In the genomic region with DNA sequence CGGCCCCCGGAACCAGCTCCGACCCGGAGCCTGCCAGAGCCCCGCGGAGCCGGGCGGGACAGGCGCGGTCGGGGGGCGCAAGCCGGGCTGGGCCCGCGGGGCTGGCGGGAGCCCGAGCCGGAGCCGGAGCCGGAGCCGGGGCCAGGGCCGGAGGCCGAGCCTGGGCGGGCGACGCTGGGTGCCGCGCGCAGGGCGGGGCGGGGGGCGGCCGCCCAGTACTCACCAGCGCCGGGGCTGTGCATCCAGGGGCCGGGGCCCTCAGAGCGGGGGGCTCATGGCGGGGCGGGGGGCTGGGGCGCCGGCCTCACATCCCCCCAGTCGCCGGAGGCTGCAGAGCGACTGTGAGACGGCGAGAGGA, we compare ENCODE assay signal across 8 cellular contexts. TPM values are rescaled to one million over a fixed set of nuclear protein-coding genes. Genes with fewer than 3 reads are reported as not detected.
A peak's percentile ranks its signal among the peaks of the same experiment; 100 is the strongest.
DNase-seq lines count a peak whose midpoint lies in the region; ATAC-seq, FAIRE-seq and TF ChIP-seq lines count a peak whose summit lies in the region.

No MANE protein-coding gene starts in this region.

- intact Hi-C loops in testis (cut with DNase I; ENCODE audit: low total_unique reads) = no loop called here

- 1 to 20% methylated on average over 1 to 27 of the region's 46 CpGs for WGBS in testis, 2 donors

- TF ChIP-seq POLR2A in testis (IDR thresholded peaks at IDR 0.05) = no peak

- no peak for DNase-seq in activated naive CD4-positive, alpha-beta T cell treated with anti-CD3 and anti-CD28 coated beads, Interleukin-2, amount 50 U/mL, for 72 hours (ENCODE audit: low spot score in 2 of 2)
- DNase-seq in keratinocyte (ENCODE audit: low read depth, low spot score) (no peak), testis (no peak), cortex of kidney (lab: John Stamatoyannopoulos, UW) (no peak), DMS114 treated with DMSO at 0.1 percent for 48 hours (lab: John Stamatoyannopoulos, UW; ENCODE audit: unreplicated experiment) (no peak)

- H3K27me3 ChIP-seq in keratinocyte (ENCODE audit: control insufficient read depth, extremely low read depth, insufficient read depth, low read length) (no peaks in the 10 kb centered on the region), testis (no peaks in the 10 kb centered on the region)

- H3K9me3 ChIP-seq in keratinocyte (ENCODE audit: control insufficient read depth, low read depth, low read length) (no peaks in the 10 kb centered on the region), testis (no peaks in the 10 kb centered on the region)

- ATAC-seq in HG02678 (IDR thresholded peaks at IDR 0.05; ENCODE audit: unreplicated experiment) (peak; percentile 26), GM21528 (IDR thresholded peaks at IDR 0.05; ENCODE audit: low FRiP score, unreplicated experiment) (no peak)
- ATAC-seq in activated naive CD4-positive, alpha-beta T cell treated with anti-CD3 and anti-CD28 coated beads, Interleukin-2, amount 50 U/mL, for 72 hours = peak; percentile 1 to 21

- H3K9ac ChIP-seq in keratinocyte (ENCODE audit: control insufficient read depth, extremely low read depth, insufficient read depth, low read length) = peak overlapping the region; percentile 69

- no peak overlapping the region for H3K4me2 ChIP-seq in keratinocyte (ENCODE audit: control insufficient read depth, extremely low read depth, insufficient read depth, low read depth, low read length)

- peaks cover 8% of the 10 kb centered on the region for H3K9me1 ChIP-seq in keratinocyte (ENCODE audit: control insufficient read depth, extremely low read depth, insufficient read depth, low read length)

- H2AFZ ChIP-seq in keratinocyte (ENCODE audit: control insufficient read depth, low read length) = no peak overlapping the region

- no peak overlapping the region for H3K27ac Mint-ChIP-seq in activated naive CD4-positive, alpha-beta T cell treated with anti-CD3 and anti-CD28 coated beads, Interleukin-2, amount 50 U/mL, for 72 hours

- dilution Hi-C loops in keratinocyte (cut with MboI; ENCODE audit: extremely low pct_ligation_motif_present, low sequenced_read_pairs) = no loop called here

- peaks cover 5% of the 10 kb centered on the region for H4K20me1 ChIP-seq in keratinocyte (ENCODE audit: control insufficient read depth, extremely low read depth, insufficient read depth, low read length)

- H3K27ac ChIP-seq in C4-2B = peak overlapping the region; percentile 85
- H3K27ac ChIP-seq in keratinocyte (ENCODE audit: control insufficient read depth, insufficient read depth, low read length) = peak overlapping the region; percentile 34
- H3K27ac ChIP-seq in testis = peak overlapping the region; percentile 89 to 96

- FAIRE-seq in keratinocyte (lab: Jason Lieb, UNC) = no peak

- H3K79me2 ChIP-seq in keratinocyte (ENCODE audit: control insufficient read depth, insufficient read depth, low read length) = peaks cover 60% of the 10 kb centered on the region

- no peak for TF ChIP-seq CTCF in C4-2B (conservative IDR thresholded peaks at IDR 0.05)
- no peak for TF ChIP-seq CTCF in keratinocyte (optimal IDR thresholded peaks at IDR 0.05 in 1 of 3, IDR thresholded peaks at IDR 0.05 in 1 of 3, conservative IDR thresholded peaks at IDR 0.05 in 1 of 3; ENCODE audit: extremely low read depth in 1 of 3, insufficient read depth in 2 of 3, low read length in 3 of 3)
- TF ChIP-seq CTCF in testis (IDR thresholded peaks at IDR 0.05) = no peak

- peaks cover 0 to 4% of the 10 kb centered on the region in 2 donors for H3K9me3 Mint-ChIP-seq in activated naive CD4-positive, alpha-beta T cell treated with anti-CD3 and anti-CD28 coated beads, Interleukin-2, amount 50 U/mL, for 72 hours

- H3K4me3 ChIP-seq in keratinocyte (ENCODE audit: control insufficient read depth in 2 of 3, extremely low read depth in 1 of 3, insufficient read depth in 2 of 3, low read depth in 1 of 3, low read length in 3 of 3) (peak overlapping the region; percentile 69 to 83 (median 79)), testis (peak overlapping the region; percentile 72 to 78)

- peaks cover 46% of the 10 kb centered on the region for H3K4me1 ChIP-seq in keratinocyte (ENCODE audit: control insufficient read depth, extremely low read depth, insufficient read depth, low read length)
- H3K4me1 ChIP-seq in testis = peaks cover 51% of the 10 kb centered on the region

- H3K36me3 Mint-ChIP-seq in activated naive CD4-positive, alpha-beta T cell treated with anti-CD3 and anti-CD28 coated beads, Interleukin-2, amount 50 U/mL, for 72 hours = peaks cover 31 to 57% of the 10 kb centered on the region in 2 donors

- peaks cover 1 to 16% of the 10 kb centered on the region in 2 experiments for H3K36me3 ChIP-seq in keratinocyte (ENCODE audit: control insufficient read depth in 2 of 2, extremely low read depth in 1 of 2, insufficient read depth in 2 of 2, low read length in 2 of 2)
- H3K36me3 ChIP-seq in testis (ENCODE audit: low read depth, missing control alignments) = no peaks in the 10 kb centered on the region

RNA-seq across cellular contexts. Expression of a gene that starts 0.2 kb away (rescaled TPM):
- 100 to 1,000 TPM; 285 to 334 TPM for total RNA-seq in activated naive CD4-positive, alpha-beta T cell treated with anti-CD3 and anti-CD28 coated beads, Interleukin-2, amount 50 U/mL, for 72 hours
- 15.8 to 32.4 TPM (median 17.0 TPM) in 3 replicates for polyA plus RNA-seq in keratinocyte
- polyA plus RNA-seq in keratinocyte (2011; ENCODE audit: low read depth) = 27.9 TPM
- polyA plus RNA-seq in keratinocyte (2011; cell fraction: cytosol; rRNA removed) = 13.0 and 21.8 TPM in 2 replicates
- 67.6 and 79.0 TPM in 2 replicates for polyA plus RNA-seq in keratinocyte (2011; cell fraction: nucleus; rRNA removed)
- 24.3 and 37.1 TPM in 2 replicates for polyA plus RNA-seq in keratinocyte (2012; ENCODE audit: low replicate concordance)
- 13.7 to 55.7 TPM (median 18.8 TPM) in 3 replicates for polyA minus RNA-seq in keratinocyte
- 32.6 TPM for polyA minus RNA-seq in keratinocyte (2011; cell fraction: cytosol; rRNA and poly(A)+ RNA removed)
- polyA minus RNA-seq in keratinocyte (2011; cell fraction: nucleus; rRNA and poly(A)+ RNA removed) = 23.3 and 24.6 TPM in 2 replicates
- total RNA-seq in testis = 10 to 100 TPM; 39.9 to 70.0 TPM
- 28.2 TPM for polyA plus RNA-seq in testis (ENCODE audit: insufficient read depth, low read depth, low replicate concordance)

RNA-seq across cellular contexts. Expression of a gene that starts 46.5 kb away (rescaled TPM):
- total RNA-seq in activated naive CD4-positive, alpha-beta T cell treated with anti-CD3 and anti-CD28 coated beads, Interleukin-2, amount 50 U/mL, for 72 hours = 1 to 10 TPM; 5.2 to 7.4 TPM
- polyA plus RNA-seq in keratinocyte = 7.8 to 15.3 TPM (median 8.1 TPM) in 3 replicates
- 1.5 TPM for polyA plus RNA-seq in keratinocyte (2011; ENCODE audit: low read depth)
- polyA plus RNA-seq in keratinocyte (2011; cell fraction: cytosol; rRNA removed) = 10.8 and 12.2 TPM in 2 replicates
- 14.4 and 18.3 TPM in 2 replicates for polyA plus RNA-seq in keratinocyte (2011; cell fraction: nucleus; rRNA removed)
- 11.7 and 13.6 TPM in 2 replicates for polyA plus RNA-seq in keratinocyte (2012; ENCODE audit: low replicate concordance)
- 12.8 to 29.3 TPM (median 16.5 TPM) in 3 replicates for polyA minus RNA-seq in keratinocyte
- 16.5 TPM for polyA minus RNA-seq in keratinocyte (2011; cell fraction: cytosol; rRNA and poly(A)+ RNA removed)
- 5.4 and 5.8 TPM in 2 replicates for polyA minus RNA-seq in keratinocyte (2011; cell fraction: nucleus; rRNA and poly(A)+ RNA removed)
- 10 to 100 TPM; 25.5 to 32.0 TPM for total RNA-seq in testis
- 21.0 TPM for polyA plus RNA-seq in testis (ENCODE audit: insufficient read depth, low read depth, low replicate concordance)

Comparison
In these comparisons a context has a peak if more than half of its experiments do, and no peak if none do; other contexts are left out.
1. H3K27ac ChIP-seq: peak in every context shown above with its lines; median percentile 92 in testis; 85 in C4-2B; 34 in keratinocyte.
2. RNA of a gene that starts 0.2 kb away (total RNA-seq): 285 to 334 TPM in activated naive CD4-positive, alpha-beta T cell treated with anti-CD3 and anti-CD28 coated beads, Interleukin-2, amount 50 U/mL, for 72 hours; 39.9 to 70.0 TPM in testis; every median in the first group is over 4 times any median in the second.